In genomic region chr10:87721781-87722180, GRCh38 we compare ENCODE assay signal across 20 cellular contexts.
"Had no signal": no experiment of that assay in that cellular context is flagged by ENCODE, and none has a peak within 500 bp of the region (broad histone marks: within the 10 kb centered on the region; RNA-seq: fewer than 3 reads in every experiment).

No MANE protein-coding gene starts in this region.

- H3K36me3 Mint-ChIP-seq: activated naive CD8-positive, alpha-beta T cell; mesothelial cell of epicardium; natural killer cell; type B pancreatic cell had no signal

- H3K27ac ChIP-seq: breast epithelium, testis, WERI-Rb-1 had no signal

- H3K27me3 ChIP-seq: breast epithelium, testis had no signal

- H3K36me3 ChIP-seq: breast epithelium, WERI-Rb-1 had no signal

- H3K9me3 ChIP-seq: breast epithelium, testis had no signal

- H3K4me3 ChIP-seq: breast epithelium, testis had no signal

- H3K4me3 Mint-ChIP-seq: activated CD8-positive, alpha-beta T cell treated with anti-CD3 and anti-CD28 coated beads, Interleukin-2, amount 10 ng/mL, durations not matched to agents 7 days and 5 days; activated naive CD8-positive, alpha-beta T cell; mesothelial cell of epicardium; natural killer cell; type B pancreatic cell had no signal

- H3K9me3 Mint-ChIP-seq: activated T-helper 2 cell treated with anti-CD3 and anti-CD28 coated beads, Interferon-gamma antibody, Interleukin-2, Interleukin-4, amounts not matched to agents 10 μg/mL and 5 μg/mL and 100 μg/mL, durations not matched to agents 14 hours and 24 hours and 36 hours; mesothelial cell of epicardium; natural killer cell; type B pancreatic cell had no signal

- H3K4me1 Mint-ChIP-seq: natural killer cell had no signal

- H3K27ac Mint-ChIP-seq: activated CD8-positive, alpha-beta T cell treated with anti-CD3 and anti-CD28 coated beads, Interleukin-2, amount 10 ng/mL, durations not matched to agents 7 days and 5 days; activated naive CD8-positive, alpha-beta T cell; activated T-helper 2 cell treated with anti-CD3 and anti-CD28 coated beads, Interferon-gamma antibody, Interleukin-2, Interleukin-4, amounts not matched to agents 10 μg/mL and 5 μg/mL and 100 μg/mL, durations not matched to agents 14 hours and 24 hours and 36 hours; mesothelial cell of epicardium; natural killer cell; type B pancreatic cell had no signal

- H3K4me1 ChIP-seq: breast epithelium, testis had no signal

- DNase-seq: activated CD4-positive, alpha-beta T cell treated with anti-CD3 and anti-CD28 coated beads, Interleukin-2, amount 50 U/mL, for 1 hour; activated CD4-positive, CD25-positive, alpha-beta regulatory T cell treated with anti-CD3 and anti-CD28 coated beads, Interleukin-2, amount 50 U/mL, for 72 hours; activated CD8-positive, alpha-beta T cell treated with anti-CD3 and anti-CD28 coated beads, Interleukin-2, amount 10 ng/mL, durations not matched to agents 7 days and 5 days; activated naive CD4-positive, alpha-beta T cell; activated T-cell treated with anti-CD3 and anti-CD28 coated beads, Interleukin-2, amount 50 U/mL, for 1 hour; amniotic stem cell; effector CD8-positive, alpha-beta T cell; mammary epithelial cell; natural killer cell; stimulated activated CD4-positive, alpha-beta T cell treated with anti-CD3 and anti-CD28 coated beads, Interleukin-2, amount 100 ng/mL, for 48 hours; stimulated activated CD8-positive, alpha-beta memory T cell treated with anti-CD3 and anti-CD28 coated beads, Interleukin-4, amount 100 ng/mL, for 48 hours; stimulated activated naive CD4-positive, alpha-beta T cell; T-helper 1 cell; testis; WERI-Rb-1 had no signal

- H3K27me3 Mint-ChIP-seq: type B pancreatic cell had no signal

- ATAC-seq: activated CD8-positive, alpha-beta T cell treated with anti-CD3 and anti-CD28 coated beads, Interleukin-2, amount 10 ng/mL, durations not matched to agents 7 days and 5 days; natural killer cell had no signal
